12 cellular contexts compared by ENCODE assay signal in the genomic region with DNA sequence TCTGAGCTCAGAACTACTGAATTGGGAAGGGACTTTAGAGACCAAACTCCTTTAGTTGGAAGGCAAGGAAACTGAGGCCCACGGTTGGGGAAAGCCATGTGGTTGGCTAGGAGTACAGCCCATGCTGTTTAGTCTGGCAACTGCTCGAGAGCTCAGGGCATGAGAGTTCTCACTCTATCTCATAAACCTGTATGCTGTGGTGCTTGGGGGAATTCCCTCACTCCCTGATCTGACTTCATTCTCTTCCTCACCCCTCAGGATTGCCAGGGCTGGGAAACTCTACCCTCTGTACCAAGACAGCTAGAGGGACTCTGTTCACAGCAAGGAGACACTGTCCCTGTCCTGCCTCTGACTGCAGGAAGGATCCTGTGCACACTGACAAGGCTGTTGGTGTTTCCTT.
"Had no signal": no experiment of that assay in that cellular context is flagged by ENCODE, and none has a peak within 500 bp of the region (broad histone marks: within the 10 kb centered on the region; RNA-seq: fewer than 3 reads in every experiment).

No MANE protein-coding gene starts in this region.

- H3K4me3 ChIP-seq: adrenal gland, coronary artery, SK-N-MC had no signal

- H3K36me3 Mint-ChIP-seq: type B pancreatic cell had no signal

- H3K4me3 Mint-ChIP-seq: nephron, type B pancreatic cell had no signal

- H3K4me1 ChIP-seq: adrenal gland had no signal

- H3K27me3 ChIP-seq: adrenal gland had no signal

- H3K27ac ChIP-seq: adrenal gland, coronary artery, SK-N-MC had no signal

- H3K9me3 Mint-ChIP-seq: type B pancreatic cell had no signal

- H3K9me3 ChIP-seq: adrenal gland had no signal

- H3K36me3 ChIP-seq: adrenal gland had no signal

- H3K27me3 Mint-ChIP-seq: type B pancreatic cell had no signal

- DNase-seq: activated naive CD4-positive, alpha-beta T cell treated with Interleukin-2 at 50 U/mL for 16 hours; adrenal gland; foreskin fibroblast; mesendoderm; nucleus accumbens; posterior cingulate gyrus; stimulated activated CD4-positive, alpha-beta T cell treated with anti-CD3 and anti-CD28 coated beads, Interleukin-4, amount 100 ng/mL, for 1 hour; stimulated activated naive CD4-positive, alpha-beta T cell treated with Interleukin-2 at 50 U/mL for 16 hours had no signal
